Comparison of ENCODE assay signal across 8 cellular contexts in genomic region chr15:42919794-42920280, GRCh38. TPM values are rescaled to one million over a fixed set of nuclear protein-coding genes. Genes with fewer than 3 reads are reported as not detected.
DNase-seq lines count a peak whose midpoint lies in the region; ATAC-seq and TF ChIP-seq lines count a peak whose summit lies in the region.

No MANE protein-coding gene starts in this region.

- no peaks in the 10 kb centered on the region for H3K36me3 ChIP-seq in skeletal muscle tissue (ENCODE audit: control insufficient read depth in 3 of 3, insufficient read depth in 3 of 3, low read length in 3 of 3)

- H3K27ac ChIP-seq in skeletal muscle tissue (ENCODE audit: low read depth, low read length), result peak overlapping the region; percentile 87

- H3K9me3 ChIP-seq in skeletal muscle tissue (ENCODE audit: control insufficient read depth in 3 of 3, low read length in 3 of 3), result no peaks in the 10 kb centered on the region

- H3K9me3 Mint-ChIP-seq in brain, result peaks cover 0 to 4% (median 0%) of the 10 kb centered on the region in 5 experiments

- H3K27ac Mint-ChIP-seq in brain, result peak overlapping the region; percentile 89 to 97 (median 96)

- H3K4me1 Mint-ChIP-seq in brain, result peaks cover 60% of the 10 kb centered on the region

- H3K9ac ChIP-seq in skeletal muscle tissue (ENCODE audit: low read depth in 1 of 3, low read length in 3 of 3), result peak overlapping the region; percentile 79 to 90 (median 86)

- no peak for TF ChIP-seq CTCF in HFF-Myc (IDR thresholded peaks at IDR 0.05; ENCODE audit: low read depth, low read length, missing control alignments)
- no peak for TF ChIP-seq CTCF in brain (conservative IDR thresholded peaks at IDR 0.05)

- peaks cover 12 to 25% (median 16%) of the 10 kb centered on the region in 3 donors for H3K4me1 ChIP-seq in skeletal muscle tissue (ENCODE audit: control insufficient read depth in 3 of 3, insufficient read depth in 3 of 3, low read length in 3 of 3)

- no peaks in the 10 kb centered on the region for H3K27me3 ChIP-seq in skeletal muscle tissue (ENCODE audit: control insufficient read depth in 3 of 3, insufficient read depth in 3 of 3, low read length in 3 of 3)

- H3K4me3 ChIP-seq in HFF-Myc (replicated peaks; ENCODE audit: low read depth, low read length) (peak overlapping the region; percentile 74), skeletal muscle tissue (ENCODE audit: low read length in 3 of 3) (peak overlapping the region; percentile 93 to 98 (median 95))

- peaks cover 7% of the 10 kb centered on the region for H3K36me3 Mint-ChIP-seq in brain

- H3K4me3 Mint-ChIP-seq in brain, result peak overlapping the region; percentile 90 to 97 (median 96)

- no peak for ATAC-seq in GM21529 (IDR thresholded peaks at IDR 0.05; ENCODE audit: unreplicated experiment)

- peaks cover 17% of the 10 kb centered on the region for H3K27me3 Mint-ChIP-seq in brain

- DNase-seq in C1 segment of cervical spinal cord (lab: John Stamatoyannopoulos, UW), result peak in 10 of 14 donors; percentile 32 to 64 (median 52)
- DNase-seq in HFF-Myc (ENCODE audit: extremely low read depth, low read depth), result no peak
- DNase-seq in RPMI7951 (ENCODE audit: low read depth), result peak; percentile 50
- DNase-seq in iPS-NIHi11 (ENCODE audit: low spot score), result peak; percentile 8
- no peak for DNase-seq in KG1 (lab: John Stamatoyannopoulos, UW)

RNA-seq across cellular contexts. Expression of gene TTBK2, which starts 0.7 kb away (rescaled TPM):
- 8.9 and 14.6 TPM in 2 replicates for total RNA-seq in RPMI7951 (2014; rRNA removed; shearing (Covaris generic))
- 5.7 TPM for polyA plus RNA-seq in brain (ENCODE audit: insufficient read depth, low read depth, low replicate concordance)
- 8.4 TPM for total RNA-seq in skeletal muscle tissue

Comparison
In these comparisons a context has a peak if more than half of its experiments do, and no peak if none do; other contexts are left out.
1. DNase-seq: peak in C1 segment of cervical spinal cord (10 of 14), RPMI7951 (single experiment) and iPS-NIHi11 (single experiment); none in HFF-Myc (single experiment) and KG1 (single experiment).